In the genomic region with DNA sequence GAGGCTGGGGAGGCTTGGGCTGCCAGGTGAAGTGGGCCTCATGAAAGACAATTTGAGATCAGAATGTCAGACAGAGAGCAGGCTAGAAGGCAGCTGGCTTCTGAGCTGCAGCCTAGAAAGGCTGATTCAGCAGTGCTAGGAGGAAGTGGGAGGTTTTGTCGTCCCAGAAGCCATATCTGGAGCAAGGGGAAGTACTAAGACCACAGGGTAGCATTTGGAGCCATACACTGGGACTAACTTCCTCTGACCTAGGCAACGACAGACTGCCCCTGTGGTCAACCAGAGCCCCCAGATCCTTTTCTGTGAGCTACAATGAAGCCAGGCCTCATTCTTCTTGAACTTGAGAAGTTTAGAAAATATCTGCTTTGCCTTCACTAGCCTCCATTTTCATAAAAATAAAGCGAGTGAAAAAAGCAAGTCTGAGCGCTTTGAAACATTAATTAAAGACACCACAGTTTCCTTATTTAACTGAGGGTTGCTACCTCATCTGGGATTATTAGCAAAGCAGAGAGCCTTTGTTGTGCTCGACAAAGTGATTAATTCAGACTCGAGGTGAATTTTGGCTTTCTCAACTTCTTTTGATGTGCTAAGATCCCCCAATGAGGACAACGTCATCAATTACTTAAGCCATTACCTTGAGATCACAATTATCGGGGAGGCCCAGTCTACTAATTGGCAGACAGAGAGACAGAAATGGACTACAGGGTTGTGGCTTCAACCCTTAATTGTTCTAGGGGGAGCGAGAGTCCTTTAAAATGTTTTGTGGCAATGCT, we compare ENCODE assay signal across 9 cellular contexts. TPM values are rescaled to one million over a fixed set of nuclear protein-coding genes. Genes with fewer than 3 reads are reported as not detected.
A peak's percentile ranks its signal among the peaks of the same experiment; 100 is the strongest.
DNase-seq lines count a peak whose midpoint lies in the region; ATAC-seq, FAIRE-seq and TF ChIP-seq lines count a peak whose summit lies in the region.
"Had no signal": no experiment of that assay in that cellular context is flagged by ENCODE, and none has a peak within 500 bp of the region (broad histone marks: within the 10 kb centered on the region; RNA-seq: fewer than 3 reads in every experiment).

No MANE protein-coding gene starts in this region.

- no peak overlapping the region for H3K27ac ChIP-seq in CD8-positive, alpha-beta T cell (ENCODE audit: low read depth, low read length)
- H3K27ac ChIP-seq in HL-60 (replicated peaks) (peak overlapping the region; percentile 78), GM12878 (ENCODE audit: control insufficient read depth, insufficient read depth) (peak overlapping the region; percentile 48; the same call in 1 of the 2 replicates), neutrophil (peak overlapping the region; percentile 86)

- no peak overlapping the region for H3K9ac ChIP-seq in GM12878 (ENCODE audit: control insufficient read depth, insufficient read depth, low read length)

- POLR2A ChIA-PET in CD8-positive, alpha-beta T cell (lab: Charles Lee), result no interaction called here
- POLR2A ChIA-PET in GM12878 (lab: Charles Lee), result no interaction called here

- no peaks in the 10 kb centered on the region for H3K27me3 ChIP-seq in CD8-positive, alpha-beta T cell (ENCODE audit: insufficient read depth, low read length)
- H3K27me3 ChIP-seq in HL-60 (ENCODE audit: insufficient read depth, poor library complexity, severe bottlenecking), result no peaks in the 10 kb centered on the region
- no peaks in the 10 kb centered on the region for H3K27me3 ChIP-seq in GM12878 (replicated peaks in 1 of 2; ENCODE audit: control insufficient read depth in 2 of 2, insufficient read depth in 2 of 2, low read length in 1 of 2)
- no peaks in the 10 kb centered on the region for H3K27me3 ChIP-seq in neutrophil

- peak; percentile 94 for FAIRE-seq in GM12878 (lab: Jason Lieb, UNC)
- FAIRE-seq: islet of Langerhans had no signal

- peak overlapping the region; percentile 47 for H3K4me2 ChIP-seq in GM12878 (ENCODE audit: control insufficient read depth, insufficient read depth)

- CTCF ChIA-PET in CD8-positive, alpha-beta T cell (lab: Charles Lee), result interaction anchor here (0.8 kb wide), 1 partner anchor 210 kb away, joined by 3 read pairs; no protein-coding TSS in a partner anchor
- CTCF ChIA-PET in GM12878 (lab: Yijun Ruan, JAX), result interaction anchor here (1.1 kb wide), 1 partner anchor 147 kb away, joined by 3 read pairs; no protein-coding TSS in a partner anchor

- H3K4me1 Mint-ChIP-seq in CD8-positive, alpha-beta T cell (ENCODE audit: low read depth), result peaks cover 34% of the 10 kb centered on the region

- no peak overlapping the region for H3K4me3 Mint-ChIP-seq in CD8-positive, alpha-beta T cell

- intact Hi-C loops in CD8-positive, alpha-beta T cell (cut with DNase I, micrococcal nuclease), result no loop called here
- intact Hi-C loops in GM12878 (cut with micrococcal nuclease; ENCODE audit: unreplicated experiment), result no loop called here

- TF ChIP-seq CTCF in CD8-positive, alpha-beta T cell (IDR thresholded peaks at IDR 0.05), result no peak
- no peak for TF ChIP-seq CTCF in GM20000 (IDR thresholded peaks at IDR 0.05; ENCODE audit: extremely low read depth, missing control alignments)
- no peak for TF ChIP-seq CTCF in HL-60 (IDR thresholded peaks at IDR 0.05; ENCODE audit: insufficient read depth, low read length)
- TF ChIP-seq CTCF in GM12878 (IDR thresholded peaks at IDR 0.05 in 2 of 3, conservative IDR thresholded peaks at IDR 0.05 in 1 of 3; ENCODE audit: control insufficient read depth in 2 of 3, extremely low read depth in 1 of 3, insufficient read depth in 1 of 3, low read depth in 3 of 3, low read length in 3 of 3), result no peak
- no peak for TF ChIP-seq CTCF in neutrophil (IDR thresholded peaks at IDR 0.05)

- H3K36me3 ChIP-seq in CD8-positive, alpha-beta T cell (ENCODE audit: insufficient read depth, low read length), result no peaks in the 10 kb centered on the region
- H3K36me3 ChIP-seq in GM12878 (ENCODE audit: control insufficient read depth in 2 of 2, insufficient read depth in 2 of 2, low read length in 1 of 2) (no peaks in the 10 kb centered on the region), neutrophil (peaks cover 11% of the 10 kb centered on the region)

- no peak overlapping the region for H3K4me3 ChIP-seq in CD8-positive, alpha-beta T cell (ENCODE audit: low read depth, low read length)
- H3K4me3 ChIP-seq in HL-60 (replicated peaks; ENCODE audit: insufficient read depth, low read length), result no peak overlapping the region
- no peak overlapping the region for H3K4me3 ChIP-seq in GM12878
- H3K4me3 ChIP-seq in neutrophil (ENCODE audit: low read depth in 1 of 2, low read length in 1 of 2), result peak overlapping the region; percentile 41 to 51

- ATAC-seq in CD8-positive, alpha-beta T cell, result no peak
- ATAC-seq in GM12878, result peak; percentile 98

- SMC1A ChIA-PET in GM12878 (lab: Charles Lee; ENCODE audit: uncharacterized antibody, unreplicated experiment), result interaction anchor here (0.6 to 2.3 kb wide), 4 partner anchors 25 to 73 kb away, joined by 3 to 10 read pairs (median 3); no protein-coding TSS in a partner anchor

- H4K20me1 ChIP-seq in GM12878 (ENCODE audit: control insufficient read depth, insufficient read depth), result no peaks in the 10 kb centered on the region

- no peaks in the 10 kb centered on the region for H3K36me3 Mint-ChIP-seq in CD8-positive, alpha-beta T cell

- peak in 1 of 7 experiments; percentile 51 for DNase-seq in CD8-positive, alpha-beta T cell
- peak; percentile 67 for DNase-seq in GM20000 (ENCODE audit: low spot score)
- peak; percentile 92 to 94 for DNase-seq in HL-60 (ENCODE audit: low read depth in 1 of 2, low spot score in 1 of 2)
- peak; percentile 51 for DNase-seq in GM12878 (ENCODE audit: low read depth, low spot score)
- DNase-seq in HuH-7 (ENCODE audit: low spot score), result no peak
- DNase-seq in HCEC 1CT, result no peak
- no peak for DNase-seq in NCI-H1048 (lab: John Stamatoyannopoulos, UW)

- WGBS in GM12878 (ENCODE audit: insufficient coverage, insufficient replicate concordance, low lambda C conversion rate, missing lambda C conversion rate), result 55% methylated on average over 9 of the region's 9 CpGs

- H3K79me2 ChIP-seq in GM12878 (ENCODE audit: control insufficient read depth, insufficient read depth, low read length), result no peaks in the 10 kb centered on the region

- no peak for TF ChIP-seq POLR2A in GM12878 (IDR thresholded peaks at IDR 0.05; ENCODE audit: low read depth, low read length)

- peaks cover 20% of the 10 kb centered on the region for H3K4me1 ChIP-seq in CD8-positive, alpha-beta T cell (ENCODE audit: insufficient read depth, low read length)
- H3K4me1 ChIP-seq in GM12878 (ENCODE audit: control insufficient read depth, insufficient read depth, low read length), result peaks cover 10% of the 10 kb centered on the region
- H3K4me1 ChIP-seq in neutrophil (ENCODE audit: control insufficient read depth in 1 of 2, insufficient read depth in 1 of 2, low read depth in 1 of 2, low read length in 1 of 2), result peaks cover 62 to 65% of the 10 kb centered on the region in 2 experiments

- BruUV-seq in GM12878 (replicated peaks; lab: Mats Ljungman, UMichigan), result no TSS peak

- no peaks in the 10 kb centered on the region for H3K27me3 Mint-ChIP-seq in CD8-positive, alpha-beta T cell (ENCODE audit: low read depth)

- no peak for TF ChIP-seq RAD21 in GM12878 (IDR thresholded peaks at IDR 0.05; ENCODE audit: insufficient read depth, low read depth, low read length)

- H3K9me3 ChIP-seq in CD8-positive, alpha-beta T cell (ENCODE audit: low read length), result no peaks in the 10 kb centered on the region
- H3K9me3 ChIP-seq in GM12878 (replicated peaks; ENCODE audit: control insufficient read depth, insufficient read depth, low read length) (no peaks in the 10 kb centered on the region), neutrophil (no peaks in the 10 kb centered on the region)

- H2AFZ ChIP-seq in GM12878 (ENCODE audit: control insufficient read depth, low read depth, low read length), result peak overlapping the region; percentile 78

- TF ChIP-seq EP300 in GM12878 (IDR thresholded peaks at IDR 0.05; ENCODE audit: borderline replicate concordance in 1 of 2, control insufficient read depth in 1 of 2, low read depth in 2 of 2, low read length in 2 of 2), result no peak

- RAD21 ChIA-PET in GM12878 (lab: Charles Lee; ENCODE audit: unreplicated experiment), result no interaction called here

- H3K9me3 Mint-ChIP-seq in CD8-positive, alpha-beta T cell, result no peaks in the 10 kb centered on the region

- in situ Hi-C loops in GM12878 (cut with MboI), result no loop called here

- H3K27ac Mint-ChIP-seq in CD8-positive, alpha-beta T cell, result peak overlapping the region; percentile 67

TF ChIP-seq in GM12878, 131 proteins besides CTCF, POLR2A, EP300 and RAD21 (continues in another document):
- TF ChIP-seq POLR2AphosphoS2 (IDR thresholded peaks at IDR 0.05; ENCODE audit: low read depth, low read length) (no peak), CREM (IDR thresholded peaks at IDR 0.05; ENCODE audit: low read depth) (peak; percentile 36; the same call in 1 of the 2 replicates), SMAD1 (IDR thresholded peaks at IDR 0.05; ENCODE audit: low read depth, partially characterized antibody) (no peak)

RNA-seq across cellular contexts. Expression of a gene that starts 26.6 kb away (rescaled TPM):
- total RNA-seq in CD8-positive, alpha-beta T cell, result under 1 TPM; 0.43 to 0.97 TPM
- 57.2 and 58.6 TPM in 2 replicates for total RNA-seq in GM12878 (2013; cell fraction: nucleolus; rRNA removed)
- total RNA-seq in GM12878 (2014; rRNA removed) (32.5 and 32.7 TPM in 2 replicates), GM12878 (2014; rRNA removed; fragmentation: Illumina TruSeq; extraction: Trizol) (20.0 and 20.4 TPM in 2 replicates), GM12878 (2021) (20.0 and 20.7 TPM in 2 replicates)
- polyA plus RNA-seq in GM12878 (2011; ENCODE audit: low read depth), result 12.6 TPM
- polyA plus RNA-seq in GM12878 (2011; rRNA removed) (1.4 and 1.5 TPM in 2 replicates), GM12878 (2014; fragmentation: Illumina TruSeq; extraction: Trizol) (22.8 and 35.4 TPM in 2 replicates), GM12878 (2014; fragmentation: Nextera tagmentation; extraction: Ambion mirVana) (1 to 10 TPM; 6.8 to 8.3 TPM), GM12878 (2014; rRNA removed) (21.6 and 22.0 TPM in 2 replicates), GM12878 (2016; fragmentation: Nextera tagmentation; extraction: Ambion mirVana) (10 to 100 TPM; 12.0 to 12.2 TPM)
- 0.69 and 1.4 TPM in 2 replicates for polyA plus RNA-seq in GM12878 (2011; cell fraction: cytosol; rRNA removed)
- polyA plus RNA-seq in GM12878 (2011; cell fraction: nucleus; rRNA removed), result 1.6 and 1.8 TPM in 2 replicates
- polyA plus RNA-seq in GM12878 (2012), result 12.1 and 20.6 TPM in 2 replicates
- 0.62 TPM in 1 of 2 replicates, not detected in the other for polyA minus RNA-seq in GM12878 (2011; rRNA and poly(A)+ RNA removed)
- not detected in 2 replicates for polyA minus RNA-seq in GM12878 (2011; cell fraction: cytosol; rRNA and poly(A)+ RNA removed)
- 0.24 TPM in 1 of 2 replicates, not detected in the other for polyA minus RNA-seq in GM12878 (2011; cell fraction: nucleus; rRNA and poly(A)+ RNA removed)

Comparison
In these comparisons a context has a peak if more than half of its experiments do, and no peak if none do; other contexts are left out.
1. DNase-seq: peak in GM20000 (single experiment), HL-60 (2 of 2) and GM12878 (single experiment); none in HuH-7 (single experiment), HCEC 1CT (single experiment) and NCI-H1048 (single experiment).
2. H3K4me3 ChIP-seq: peak in neutrophil (2 of 2); none in CD8-positive, alpha-beta T cell (single experiment), HL-60 (single experiment) and GM12878 (single experiment).
3. RNA of a gene that starts 26.6 kb away (total RNA-seq): 20.0 to 58.6 TPM in GM12878; 0.43 to 0.97 TPM in CD8-positive, alpha-beta T cell; every median in the first group is over 10 times any median in the second.